25 cellular contexts compared by ENCODE assay signal in the genomic region with DNA sequence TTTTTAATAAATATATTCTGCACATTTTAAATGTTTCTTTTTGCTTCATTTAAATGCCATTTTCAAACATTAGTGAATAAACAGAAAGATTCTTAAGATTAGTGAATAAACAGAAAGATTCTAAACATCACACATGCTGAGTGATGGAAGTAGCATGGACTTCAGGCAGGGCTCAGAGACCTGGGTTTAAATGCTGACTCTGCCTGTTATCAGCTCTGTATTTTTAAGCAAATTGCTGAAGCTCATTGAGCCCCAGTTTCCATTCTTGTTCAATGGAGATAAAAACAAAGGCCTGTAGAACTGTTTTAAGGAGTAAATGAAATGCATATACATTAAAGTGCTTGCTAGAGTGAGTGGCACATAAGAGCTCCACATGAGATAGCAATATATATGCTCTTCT. TPM values are rescaled to one million over a fixed set of nuclear protein-coding genes. Genes with fewer than 3 reads are reported as not detected.
"Had no signal": no experiment of that assay in that cellular context is flagged by ENCODE, and none has a peak within 500 bp of the region (broad histone marks: within the 10 kb centered on the region; RNA-seq: fewer than 3 reads in every experiment).

No MANE protein-coding gene starts in this region.

- H3K27me3 ChIP-seq: ovary, right atrium auricular region, right lobe of liver had no signal

- H3K27ac Mint-ChIP-seq: memory B cell; naive thymus-derived CD4-positive, alpha-beta T cell; natural killer cell treated with Interleukin-12 subunit alpha and Interleukin-12 subunit beta and Interleukin-15 and Interleukin-18, amount 100 ng/mL, for 72 hours; progenitor cell of endocrine pancreas; stimulated activated memory B cell treated with anti-CD40 and anti-IgM and Interleukin-4, amounts not matched to agents 10 μg/mL and 1 μg/mL and 100 μg/mL, for 72 hours; stimulated activated naive CD8-positive, alpha-beta T cell treated with anti-CD3 and anti-CD28 coated beads, Interleukin-15, amount 100 ng/mL, for 72 hours; type B pancreatic cell had no signal

- H3K4me3 ChIP-seq: left ventricle myocardium inferior, lung, mucosa of descending colon, ovary, right atrium auricular region, right lobe of liver, smooth muscle cell, tibial nerve, uterus had no signal

- H3K9me3 Mint-ChIP-seq: memory B cell; natural killer cell treated with Interleukin-12 subunit alpha and Interleukin-12 subunit beta and Interleukin-15 and Interleukin-18, amount 100 ng/mL, for 72 hours; stimulated activated memory B cell treated with anti-CD40 and anti-IgM and Interleukin-4, amounts not matched to agents 10 μg/mL and 1 μg/mL and 100 μg/mL, for 72 hours; stimulated activated naive CD8-positive, alpha-beta T cell treated with anti-CD3 and anti-CD28 coated beads, Interleukin-15, amount 100 ng/mL, for 72 hours; type B pancreatic cell had no signal

- H3K4me1 ChIP-seq: left ventricle myocardium inferior, right atrium auricular region, right lobe of liver, tibial nerve, uterus had no signal

- ATAC-seq: mucosa of descending colon; naive thymus-derived CD4-positive, alpha-beta T cell; natural killer cell treated with Interleukin-12 subunit alpha and Interleukin-12 subunit beta and Interleukin-15 and Interleukin-18, amount 100 ng/mL, for 72 hours; right lobe of liver; stimulated activated memory B cell treated with anti-CD40 and anti-IgM and Interleukin-4, amounts not matched to agents 10 μg/mL and 1 μg/mL and 100 μg/mL, for 72 hours; stimulated activated naive CD8-positive, alpha-beta T cell treated with anti-CD3 and anti-CD28 coated beads, Interleukin-15, amount 100 ng/mL, for 72 hours had no signal

- H3K9me3 ChIP-seq: left ventricle myocardium inferior, mucosa of descending colon, ovary, right atrium auricular region, right lobe of liver, tibial nerve, uterus had no signal

- H3K4me1 Mint-ChIP-seq: memory B cell; stimulated activated memory B cell treated with anti-CD40 and anti-IgM and Interleukin-4, amounts not matched to agents 10 μg/mL and 1 μg/mL and 100 μg/mL, for 72 hours; stimulated activated naive CD8-positive, alpha-beta T cell treated with anti-CD3 and anti-CD28 coated beads, Interleukin-15, amount 100 ng/mL, for 72 hours had no signal

- H3K36me3 ChIP-seq: left ventricle myocardium inferior, ovary, right atrium auricular region, right lobe of liver, tibial nerve, uterus had no signal

- DNase-seq: islet precursor cell; left ventricle myocardium inferior; midbrain; mucosa of descending colon; naive thymus-derived CD4-positive, alpha-beta T cell; ovary; right lobe of liver; stimulated activated CD4-positive, alpha-beta T cell treated with anti-CD3 and anti-CD28 coated beads, Interleukin-1b, Interleukin-23, amount 100 ng/mL, for 48 hours; stimulated activated CD4-positive, alpha-beta T cell treated with anti-CD3 and anti-CD28 coated beads, Interleukin-2, amount 100 ng/mL, for 48 hours; stimulated activated CD4-positive, alpha-beta T cell treated with anti-CD3 and anti-CD28 coated beads, Interleukin-4, amount 100 ng/mL, for 4 hours; stimulated activated CD8-positive, alpha-beta memory T cell treated with anti-CD3 and anti-CD28 coated beads, Interleukin-4, amount 100 ng/mL, for 48 hours; stimulated activated naive CD4-positive, alpha-beta T cell treated with Interleukin-2 at 50 U/mL for 16 hours; stimulated activated naive CD8-positive, alpha-beta T cell treated with anti-CD3 and anti-CD28 coated beads, Interleukin-15, amount 100 ng/mL, for 72 hours; substantia nigra; uterus had no signal

- H3K36me3 Mint-ChIP-seq: memory B cell; naive thymus-derived CD4-positive, alpha-beta T cell; natural killer cell treated with Interleukin-12 subunit alpha and Interleukin-12 subunit beta and Interleukin-15 and Interleukin-18, amount 100 ng/mL, for 72 hours; stimulated activated memory B cell treated with anti-CD40 and anti-IgM and Interleukin-4, amounts not matched to agents 10 μg/mL and 1 μg/mL and 100 μg/mL, for 72 hours; type B pancreatic cell had no signal

- H3K27ac ChIP-seq: left ventricle myocardium inferior, ovary, right atrium auricular region, right lobe of liver, tibial nerve, uterus had no signal

- H3K4me3 Mint-ChIP-seq: memory B cell; naive thymus-derived CD4-positive, alpha-beta T cell; natural killer cell treated with Interleukin-12 subunit alpha and Interleukin-12 subunit beta and Interleukin-15 and Interleukin-18, amount 100 ng/mL, for 72 hours; stimulated activated memory B cell treated with anti-CD40 and anti-IgM and Interleukin-4, amounts not matched to agents 10 μg/mL and 1 μg/mL and 100 μg/mL, for 72 hours; stimulated activated naive CD8-positive, alpha-beta T cell treated with anti-CD3 and anti-CD28 coated beads, Interleukin-15, amount 100 ng/mL, for 72 hours; type B pancreatic cell had no signal

- H3K27me3 Mint-ChIP-seq: stimulated activated memory B cell treated with anti-CD40 and anti-IgM and Interleukin-4, amounts not matched to agents 10 μg/mL and 1 μg/mL and 100 μg/mL, for 72 hours had no signal

RNA-seq across cellular contexts. Expression of a gene that starts 8.1 kb away (rescaled TPM):
- total RNA-seq: kidney epithelial cell; natural killer cell treated with Interleukin-12 subunit alpha and Interleukin-12 subunit beta and Interleukin-15 and Interleukin-18, amount 100 ng/mL, for 72 hours had no signal
- polyA plus RNA-seq: naive thymus-derived CD4-positive, alpha-beta T cell had no signal
